ENCODE assay signal across 14 cellular contexts in genomic region chr3:169232863-169233262, GRCh38.
A peak's percentile ranks its signal among the peaks of the same experiment; 100 is the strongest.
DNase-seq lines count a peak whose midpoint lies in the region; TF ChIP-seq lines count a peak whose summit lies in the region.
"Had no signal": no experiment of that assay in that cellular context is flagged by ENCODE, and none has a peak within 500 bp of the region (broad histone marks: within the 10 kb centered on the region; RNA-seq: fewer than 3 reads in every experiment).

No MANE protein-coding gene starts in this region.

- H3K27me3 Mint-ChIP-seq in endothelial cell (ENCODE audit: unreplicated experiment) = no peaks in the 10 kb centered on the region
- peaks cover 38% of the 10 kb centered on the region for H3K27me3 Mint-ChIP-seq in activated T-helper 1 cell treated with anti-CD3 and anti-CD28 coated beads, Interleukin-12 subunit alpha, Interleukin-12 subunit beta, Interleukin-2, Interleukin-4 antibody, amounts not matched to agents 30 ng/mL and 10 ng/mL and 1 ng/mL, durations not matched to agents 14 hours and 24 hours and 36 hours (ENCODE audit: insufficient read depth)
- H3K27me3 Mint-ChIP-seq: progenitor cell of endocrine pancreas had no signal

- no peaks in the 10 kb centered on the region for H3K36me3 Mint-ChIP-seq in endothelial cell (ENCODE audit: low read depth, unreplicated experiment)
- H3K36me3 Mint-ChIP-seq in activated T-helper 1 cell treated with anti-CD3 and anti-CD28 coated beads, Interleukin-12 subunit alpha, Interleukin-12 subunit beta, Interleukin-2, Interleukin-4 antibody, amounts not matched to agents 30 ng/mL and 10 ng/mL and 1 ng/mL, durations not matched to agents 14 hours and 24 hours and 36 hours (ENCODE audit: low read depth) = peaks cover 2% of the 10 kb centered on the region
- H3K36me3 Mint-ChIP-seq: stimulated activated naive B cell treated with anti-CD40 and anti-IgM and Interleukin-4, amounts not matched to agents 10 μg/mL and 1 μg/mL and 100 μg/mL, for 72 hours had no signal

- no peak overlapping the region for H3K4me3 Mint-ChIP-seq in endothelial cell (ENCODE audit: unreplicated experiment)
- H3K4me3 Mint-ChIP-seq in activated T-helper 1 cell treated with anti-CD3 and anti-CD28 coated beads, Interleukin-12 subunit alpha, Interleukin-12 subunit beta, Interleukin-2, Interleukin-4 antibody, amounts not matched to agents 30 ng/mL and 10 ng/mL and 1 ng/mL, durations not matched to agents 14 hours and 24 hours and 36 hours = no peak overlapping the region
- H3K4me3 Mint-ChIP-seq: activated CD4-positive, alpha-beta T cell treated with anti-CD3 and anti-CD28 coated beads, Interleukin-2, amount 10 ng/mL, durations not matched to agents 7 days and 5 days; stimulated activated naive B cell treated with anti-CD40 and anti-IgM and Interleukin-4, amounts not matched to agents 10 μg/mL and 1 μg/mL and 100 μg/mL, for 72 hours had no signal

- intact Hi-C loops in activated T-helper 1 cell treated with anti-CD3 and anti-CD28 coated beads, Interleukin-12 subunit alpha, Interleukin-12 subunit beta, Interleukin-2, Interleukin-4 antibody, amounts not matched to agents 30 ng/mL and 10 ng/mL and 1 ng/mL, durations not matched to agents 14 hours and 24 hours and 36 hours (cut with micrococcal nuclease) = no loop called here

- DNase-seq in NCI-H2107 treated with DMSO at 0.1 percent for 48 hours (lab: John Stamatoyannopoulos, UW; ENCODE audit: unreplicated experiment) = peak; percentile 27
- no peak for DNase-seq in NCI-H2107 (lab: John Stamatoyannopoulos, UW)
- DNase-seq in NCI-H460 (ENCODE audit: extremely low read depth, low read depth) = peak; percentile 0
- no peak for DNase-seq in endothelial cell (ENCODE audit: low spot score)
- DNase-seq in pulmonary artery endothelial cell (ENCODE audit: low read depth, low spot score) = peak; percentile 71
- DNase-seq in activated T-helper 1 cell treated with anti-CD3 and anti-CD28 coated beads, Interleukin-12 subunit alpha, Interleukin-12 subunit beta, Interleukin-2, Interleukin-4 antibody, amounts not matched to agents 30 ng/mL and 10 ng/mL and 1 ng/mL, durations not matched to agents 14 hours and 24 hours and 36 hours (ENCODE audit: low spot score) = no peak
- no peak for DNase-seq in DMS114 treated with DMSO at 0.1 percent for 48 hours (lab: John Stamatoyannopoulos, UW; ENCODE audit: unreplicated experiment)
- no peak for DNase-seq in SK-N-DZ (ENCODE audit: low spot score)
- DNase-seq: activated CD4-positive, alpha-beta T cell treated with anti-CD3 and anti-CD28 coated beads, Interleukin-2, amount 10 ng/mL, durations not matched to agents 7 days and 5 days; caudate nucleus; DND-41; stimulated activated naive B cell treated with anti-CD40 and anti-IgM and Interleukin-4, amounts not matched to agents 10 μg/mL and 1 μg/mL and 100 μg/mL, for 72 hours; T-helper 1 cell had no signal

- peaks cover 40% of the 10 kb centered on the region for H3K4me1 Mint-ChIP-seq in endothelial cell (ENCODE audit: unreplicated experiment)
- H3K4me1 Mint-ChIP-seq in activated T-helper 1 cell treated with anti-CD3 and anti-CD28 coated beads, Interleukin-12 subunit alpha, Interleukin-12 subunit beta, Interleukin-2, Interleukin-4 antibody, amounts not matched to agents 30 ng/mL and 10 ng/mL and 1 ng/mL, durations not matched to agents 14 hours and 24 hours and 36 hours (ENCODE audit: low read depth) = peaks cover 6% of the 10 kb centered on the region

- H3K9me3 Mint-ChIP-seq in endothelial cell (ENCODE audit: unreplicated experiment) = no peaks in the 10 kb centered on the region
- no peaks in the 10 kb centered on the region for H3K9me3 Mint-ChIP-seq in activated T-helper 1 cell treated with anti-CD3 and anti-CD28 coated beads, Interleukin-12 subunit alpha, Interleukin-12 subunit beta, Interleukin-2, Interleukin-4 antibody, amounts not matched to agents 30 ng/mL and 10 ng/mL and 1 ng/mL, durations not matched to agents 14 hours and 24 hours and 36 hours
- H3K9me3 Mint-ChIP-seq: stimulated activated naive B cell treated with anti-CD40 and anti-IgM and Interleukin-4, amounts not matched to agents 10 μg/mL and 1 μg/mL and 100 μg/mL, for 72 hours had no signal

- no peak for TF ChIP-seq CTCF in endothelial cell (IDR thresholded peaks at IDR 0.05; ENCODE audit: unreplicated experiment)

- H3K27ac Mint-ChIP-seq in endothelial cell (ENCODE audit: unreplicated experiment) = peak overlapping the region; percentile 62
- no peak overlapping the region for H3K27ac Mint-ChIP-seq in activated T-helper 1 cell treated with anti-CD3 and anti-CD28 coated beads, Interleukin-12 subunit alpha, Interleukin-12 subunit beta, Interleukin-2, Interleukin-4 antibody, amounts not matched to agents 30 ng/mL and 10 ng/mL and 1 ng/mL, durations not matched to agents 14 hours and 24 hours and 36 hours
- H3K27ac Mint-ChIP-seq: activated CD4-positive, alpha-beta T cell treated with anti-CD3 and anti-CD28 coated beads, Interleukin-2, amount 10 ng/mL, durations not matched to agents 7 days and 5 days; progenitor cell of endocrine pancreas; stimulated activated naive B cell treated with anti-CD40 and anti-IgM and Interleukin-4, amounts not matched to agents 10 μg/mL and 1 μg/mL and 100 μg/mL, for 72 hours had no signal

Comparison
In these comparisons a context has a peak if more than half of its experiments do, and no peak if none do; other contexts are left out.
1. DNase-seq: peak in NCI-H2107 treated with DMSO at 0.1 percent for 48 hours (single experiment), NCI-H460 (single experiment) and pulmonary artery endothelial cell (single experiment); none in NCI-H2107 (single experiment), endothelial cell (single experiment), activated T-helper 1 cell treated with anti-CD3 and anti-CD28 coated beads, Interleukin-12 subunit alpha, Interleukin-12 subunit beta, Interleukin-2, Interleukin-4 antibody, amounts not matched to agents 30 ng/mL and 10 ng/mL and 1 ng/mL, durations not matched to agents 14 hours and 24 hours and 36 hours (single experiment), DMS114 treated with DMSO at 0.1 percent for 48 hours (single experiment) and SK-N-DZ (single experiment).